ENCODE assay signal across 16 cellular contexts in the genomic region with DNA sequence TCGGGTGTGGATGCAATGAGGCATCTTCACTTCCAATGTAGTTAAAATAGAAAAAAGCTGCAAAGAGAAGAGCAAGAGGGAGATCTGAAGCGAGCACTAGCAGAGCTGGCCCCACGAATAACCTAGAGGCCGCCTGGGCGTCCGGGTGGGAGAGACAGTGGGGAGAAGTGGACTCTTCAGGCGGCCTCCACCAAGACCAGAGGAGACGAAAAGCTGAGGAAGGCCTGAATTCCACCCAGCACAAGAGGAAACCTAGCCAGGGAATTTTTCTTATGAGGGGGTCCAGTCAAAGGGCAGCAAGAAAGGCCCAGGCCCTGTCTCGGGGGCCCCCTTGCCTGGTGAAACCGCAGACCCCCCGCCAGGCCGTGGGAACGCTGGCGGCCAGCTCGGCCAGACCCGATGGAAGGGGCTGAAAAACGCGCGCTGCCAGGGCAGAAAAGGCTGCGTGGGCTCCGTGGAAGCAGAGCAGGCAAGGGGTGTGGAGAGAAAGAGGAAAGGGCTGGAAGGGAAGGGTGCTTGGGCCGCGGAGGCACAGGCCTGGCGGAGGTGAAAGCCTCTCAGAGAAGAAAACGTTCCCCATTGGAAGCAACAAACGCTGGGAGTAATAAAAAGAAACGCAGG.
DNase-seq lines count a peak whose midpoint lies in the region; ATAC-seq, FAIRE-seq and TF ChIP-seq lines count a peak whose summit lies in the region.
"Had no signal": no experiment of that assay in that cellular context is flagged by ENCODE, and none has a peak within 500 bp of the region (broad histone marks: within the 10 kb centered on the region; RNA-seq: fewer than 3 reads in every experiment).

No MANE protein-coding gene starts in this region.

- CTCF ChIA-PET in MCF 10A (lab: Yijun Ruan, JAX), result interaction anchor here (0.5 to 1.4 kb wide), 3 partner anchors 16 to 95 kb away, joined by 3 to 4 read pairs (median 3); no protein-coding TSS in a partner anchor
- CTCF ChIA-PET in endothelial cell of umbilical vein (lab: Charles Lee), result interaction anchor here (1.9 kb wide), 1 partner anchor 11 kb away, joined by 18 read pairs; no protein-coding TSS in a partner anchor
- CTCF ChIA-PET in T-cell (lab: Charles Lee), result interaction anchor here in 1 of 2 donors (0.7 kb wide), 1 partner anchor 1186 kb away, joined by 5 read pairs; no protein-coding TSS in a partner anchor

- DNase-seq in MCF 10A (ENCODE audit: unreplicated experiment), result no peak
- no peak for DNase-seq in breast epithelium (ENCODE audit: low spot score in 2 of 2)
- DNase-seq in endothelial cell of umbilical vein (ENCODE audit: low read depth, low spot score), result no peak
- no peak for DNase-seq in neuronal stem cell (ENCODE audit: low spot score)
- DNase-seq in G401 (ENCODE audit: low spot score), result no peak
- DNase-seq in T-cell, result no peak
- DNase-seq: 8988T; activated CD8-positive, alpha-beta T cell treated with anti-CD3 and anti-CD28 coated beads for 36 hours; activated naive CD4-positive, alpha-beta T cell treated with anti-CD3 and anti-CD28 coated beads, Interleukin-2, amount 10 ng/mL, durations not matched to agents 7 days and 5 days; NCI-H1694 treated with DMSO at 0.1 percent for 48 hours; NCI-H748 treated with DMSO at 0.1 percent for 48 hours; SIG-M5; stomach had no signal

- no peaks in the 10 kb centered on the region for H3K79me1 ChIP-seq in neuronal stem cell (ENCODE audit: low read depth, low read length)

- no peaks in the 10 kb centered on the region for H3K9me1 ChIP-seq in endothelial cell of umbilical vein (replicated peaks; ENCODE audit: control insufficient read depth, extremely low read depth, insufficient read depth, low read length)

- H3K36me3 ChIP-seq in breast epithelium, result no peaks in the 10 kb centered on the region
- no peaks in the 10 kb centered on the region for H3K36me3 ChIP-seq in endothelial cell of umbilical vein (ENCODE audit: control insufficient read depth in 2 of 2, extremely low read depth in 1 of 2, insufficient read depth in 2 of 2, low read length in 2 of 2)
- peaks cover 0 to 54% of the 10 kb centered on the region in 2 donors for H3K36me3 ChIP-seq in neuronal stem cell (replicated peaks in 1 of 2; ENCODE audit: control insufficient read depth in 2 of 2, insufficient read depth in 2 of 2, low read length in 2 of 2)

- BruUV-seq in MCF 10A (replicated peaks; lab: Mats Ljungman, UMichigan) (no TSS peak), endothelial cell of umbilical vein (replicated peaks; lab: Mats Ljungman, UMichigan) (no TSS peak)

- POLR2A ChIA-PET in MCF 10A (lab: Yijun Ruan, JAX), result interaction anchor here (1.3 to 3.2 kb wide), 3 partner anchors 17 to 68 kb away, joined by 4 to 17 read pairs (median 6); no protein-coding TSS in a partner anchor
- POLR2A ChIA-PET in endothelial cell of umbilical vein (lab: Charles Lee), result no interaction called here
- POLR2A ChIA-PET in T-cell (lab: Charles Lee), result no interaction called here

- H4K8ac ChIP-seq in neuronal stem cell (ENCODE audit: low read depth, low read length), result peak overlapping the region; percentile 54

- peak overlapping the region; percentile 12 for H2AK5ac ChIP-seq in neuronal stem cell (ENCODE audit: low read depth, low read length)

- H3K4me3 Mint-ChIP-seq in MCF 10A (ENCODE audit: unreplicated experiment) (no peak overlapping the region), T-cell (no peak overlapping the region)
- H3K4me3 Mint-ChIP-seq: activated CD8-positive, alpha-beta T cell treated with anti-CD3 and anti-CD28 coated beads for 36 hours; activated naive CD4-positive, alpha-beta T cell treated with anti-CD3 and anti-CD28 coated beads, Interleukin-2, amount 10 ng/mL, durations not matched to agents 7 days and 5 days had no signal

- H3K27ac Mint-ChIP-seq in MCF 10A (ENCODE audit: low read depth, unreplicated experiment) (peak overlapping the region; percentile 88), T-cell (no peak overlapping the region)
- H3K27ac Mint-ChIP-seq: activated CD8-positive, alpha-beta T cell treated with anti-CD3 and anti-CD28 coated beads for 36 hours; activated naive CD4-positive, alpha-beta T cell treated with anti-CD3 and anti-CD28 coated beads, Interleukin-2, amount 10 ng/mL, durations not matched to agents 7 days and 5 days had no signal

- H3K27me3 ChIP-seq in breast epithelium (no peaks in the 10 kb centered on the region), endothelial cell of umbilical vein (ENCODE audit: control insufficient read depth in 2 of 2, insufficient read depth in 2 of 2, low read length in 2 of 2) (no peaks in the 10 kb centered on the region), neuronal stem cell (ENCODE audit: control insufficient read depth in 3 of 3, insufficient read depth in 3 of 3, low read depth in 1 of 3, low read length in 3 of 3) (no peaks in the 10 kb centered on the region)
- H3K27me3 ChIP-seq: right atrium auricular region, stomach had no signal

- H2AFZ ChIP-seq in endothelial cell of umbilical vein (ENCODE audit: low read depth, low read length) (peak overlapping the region; percentile 9), neuronal stem cell (ENCODE audit: low read length) (no peak overlapping the region)

- no peak for FAIRE-seq in endothelial cell of umbilical vein (lab: Jason Lieb, UNC)

- H2BK15ac ChIP-seq in neuronal stem cell (ENCODE audit: low read length), result peak overlapping the region; percentile 98

- H3K27ac ChIP-seq in breast epithelium, result peak overlapping the region in 1 of 2 donors; percentile 54
- peak overlapping the region; percentile 92 for H3K27ac ChIP-seq in endothelial cell of umbilical vein (ENCODE audit: insufficient read depth, low read depth, low read length)
- H3K27ac ChIP-seq in neuronal stem cell (replicated peaks; ENCODE audit: low read length), result no peak overlapping the region
- H3K27ac ChIP-seq: right atrium auricular region, stomach had no signal

- H3K27me3 Mint-ChIP-seq in MCF 10A (ENCODE audit: insufficient read depth, unreplicated experiment) (no peaks in the 10 kb centered on the region), T-cell (no peaks in the 10 kb centered on the region)
- H3K27me3 Mint-ChIP-seq: activated CD8-positive, alpha-beta T cell treated with anti-CD3 and anti-CD28 coated beads for 36 hours; activated naive CD4-positive, alpha-beta T cell treated with anti-CD3 and anti-CD28 coated beads, Interleukin-2, amount 10 ng/mL, durations not matched to agents 7 days and 5 days had no signal

- H3K79me2 ChIP-seq in endothelial cell of umbilical vein (ENCODE audit: control insufficient read depth, insufficient read depth, low read length), result no peaks in the 10 kb centered on the region

- TF ChIP-seq CTCF in MCF 10A (IDR thresholded peaks at IDR 0.05; ENCODE audit: unreplicated experiment) (no peak), breast epithelium (IDR thresholded peaks at IDR 0.05) (no peak), endothelial cell of umbilical vein (IDR thresholded peaks at IDR 0.05; ENCODE audit: extremely low read depth in 1 of 2, insufficient read depth in 1 of 2, low read depth in 1 of 2, low read length in 2 of 2) (no peak)

- TF ChIP-seq POLR2A in breast epithelium (IDR thresholded peaks at IDR 0.05), result no peak
- TF ChIP-seq POLR2A in endothelial cell of umbilical vein (IDR thresholded peaks at IDR 0.05; ENCODE audit: low read depth, low read length), result no peak

- H3K4ac ChIP-seq in neuronal stem cell (ENCODE audit: low read length), result no peak overlapping the region

- in situ Hi-C loops in G401 (cut with HindIII; ENCODE audit: low sequenced_read_pairs), result no loop called here

- H3K23ac ChIP-seq in neuronal stem cell (ENCODE audit: low read depth, low read length, poor library complexity), result no peak overlapping the region

- H3K9ac ChIP-seq in endothelial cell of umbilical vein (replicated peaks; ENCODE audit: extremely low read depth, insufficient read depth, low read length), result no peak overlapping the region
- H3K9ac ChIP-seq in neuronal stem cell (ENCODE audit: low read depth, low read length, poor library complexity), result peak overlapping the region; percentile 15

- no peaks in the 10 kb centered on the region for H3K4me1 ChIP-seq in breast epithelium
- H3K4me1 ChIP-seq in endothelial cell of umbilical vein (ENCODE audit: control insufficient read depth, extremely low read depth, insufficient read depth, low read length), result peaks cover 31% of the 10 kb centered on the region
- H3K4me1 ChIP-seq in neuronal stem cell (ENCODE audit: control insufficient read depth in 2 of 2, insufficient read depth in 1 of 2, low read depth in 1 of 2, low read length in 2 of 2), result peaks cover 0 to 14% of the 10 kb centered on the region in 2 donors

- H3K36me3 Mint-ChIP-seq in MCF 10A (ENCODE audit: insufficient read depth, unreplicated experiment) (peaks cover 43% of the 10 kb centered on the region), T-cell (peaks cover 5% of the 10 kb centered on the region)
- H3K36me3 Mint-ChIP-seq: activated naive CD4-positive, alpha-beta T cell treated with anti-CD3 and anti-CD28 coated beads, Interleukin-2, amount 10 ng/mL, durations not matched to agents 7 days and 5 days had no signal

- H2BK120ac ChIP-seq in neuronal stem cell (ENCODE audit: low read depth, low read length), result no peak overlapping the region

- dilution Hi-C loops in endothelial cell of umbilical vein (cut with MboI; ENCODE audit: extremely low pct_ligation_motif_present, low sequenced_read_pairs), result no loop called here

- no peak overlapping the region for H2BK5ac ChIP-seq in neuronal stem cell (ENCODE audit: low read length)

- H3K4me3 ChIP-seq in breast epithelium (no peak overlapping the region), endothelial cell of umbilical vein (replicated peaks in 1 of 3; ENCODE audit: insufficient read depth in 1 of 3, low read depth in 1 of 3, low read length in 3 of 3) (no peak overlapping the region), neuronal stem cell (ENCODE audit: low read length in 2 of 2) (no peak overlapping the region)
- H3K4me3 ChIP-seq: right atrium auricular region, stomach had no signal

- H4K20me1 ChIP-seq in endothelial cell of umbilical vein (replicated peaks; ENCODE audit: control insufficient read depth, extremely low read depth, insufficient read depth, low read length), result no peaks in the 10 kb centered on the region

- ATAC-seq in HG02763 (IDR thresholded peaks at IDR 0.05; ENCODE audit: unreplicated experiment) (no peak), GM21515 (IDR thresholded peaks at IDR 0.05; ENCODE audit: unreplicated experiment) (no peak), T-cell (replicated peaks in 1 of 4) (no peak)
- ATAC-seq: activated CD8-positive, alpha-beta T cell treated with anti-CD3 and anti-CD28 coated beads for 36 hours had no signal

- H3K9me3 ChIP-seq in breast epithelium (no peaks in the 10 kb centered on the region), endothelial cell of umbilical vein (replicated peaks; ENCODE audit: control insufficient read depth, insufficient read depth, low read length) (no peaks in the 10 kb centered on the region), neuronal stem cell (replicated peaks in 1 of 2; ENCODE audit: control insufficient read depth in 2 of 2, insufficient read depth in 1 of 2, low read depth in 1 of 2, low read length in 2 of 2) (no peaks in the 10 kb centered on the region)
- H3K9me3 ChIP-seq: right atrium auricular region, stomach had no signal

- H3K4me1 Mint-ChIP-seq in MCF 10A (ENCODE audit: insufficient read depth, unreplicated experiment), result peaks cover 38% of the 10 kb centered on the region
- H3K4me1 Mint-ChIP-seq in T-cell, result no peaks in the 10 kb centered on the region
- H3K4me1 Mint-ChIP-seq: activated naive CD4-positive, alpha-beta T cell treated with anti-CD3 and anti-CD28 coated beads, Interleukin-2, amount 10 ng/mL, durations not matched to agents 7 days and 5 days had no signal

- H3K9me3 Mint-ChIP-seq in MCF 10A (ENCODE audit: unreplicated experiment) (no peaks in the 10 kb centered on the region), T-cell (no peaks in the 10 kb centered on the region)
- H3K9me3 Mint-ChIP-seq: activated CD8-positive, alpha-beta T cell treated with anti-CD3 and anti-CD28 coated beads for 36 hours; activated naive CD4-positive, alpha-beta T cell treated with anti-CD3 and anti-CD28 coated beads, Interleukin-2, amount 10 ng/mL, durations not matched to agents 7 days and 5 days had no signal

- peak overlapping the region; percentile 43 for H3K14ac ChIP-seq in neuronal stem cell (ENCODE audit: low read length)

- no peak overlapping the region for H2BK12ac ChIP-seq in neuronal stem cell (ENCODE audit: low read length)

- no peak overlapping the region for H4K91ac ChIP-seq in neuronal stem cell (ENCODE audit: low read depth, low read length, poor library complexity)

- H3K4me2 ChIP-seq in endothelial cell of umbilical vein (ENCODE audit: insufficient read depth, low read length), result no peak overlapping the region
- peak overlapping the region; percentile 23 for H3K4me2 ChIP-seq in neuronal stem cell (ENCODE audit: insufficient read depth, low read length, poor library complexity, severe bottlenecking)

- H3K18ac ChIP-seq in neuronal stem cell (ENCODE audit: low read length), result peak overlapping the region; percentile 94

- WGBS in neuronal stem cell (ENCODE audit: extremely low coverage in 2 of 2, insufficient read length in 2 of 2, insufficient replicate concordance in 1 of 2), 2 donors, result no CpG with 5 or more reads among the region's 27 CpGs

- intact Hi-C loops in MCF 10A (cut with micrococcal nuclease), result no loop called here
- intact Hi-C loops in breast epithelium (cut with DNase I; ENCODE audit: low total_unique reads), result no loop called here
- intact Hi-C loops in endothelial cell of umbilical vein (cut with micrococcal nuclease), result no loop called here
